ENCODE assay signal across 1 cellular context in genomic region chr4:137514401-137515116, GRCh38.
TF ChIP-seq lines count a peak whose summit lies in the region.

No MANE protein-coding gene starts in this region.

TF ChIP-seq in SK-N-SH treated with all-trans-retinoic acid at 6 μM for 48 hours, 23 proteins besides CTCF, POLR2A, EP300 and RAD21 (continued from another document):
- TF ChIP-seq BACH2 (CRISPR knock-in tag; IDR thresholded peaks at IDR 0.05; ENCODE audit: borderline replicate concordance) (no peak), ISL1 (CRISPR knock-in tag; IDR thresholded peaks at IDR 0.05) (peak; percentile 96), TCF4 (CRISPR knock-in tag; IDR thresholded peaks at IDR 0.05; ENCODE audit: borderline replicate concordance) (peak; percentile 65; the same call in 1 of the 2 replicates), TOX (CRISPR knock-in tag; IDR thresholded peaks at IDR 0.05; ENCODE audit: borderline replicate concordance) (peak; percentile 69), ZNF8 (CRISPR knock-in tag; IDR thresholded peaks at IDR 0.05) (no peak)
